19 cellular contexts compared by ENCODE assay signal in the genomic region with DNA sequence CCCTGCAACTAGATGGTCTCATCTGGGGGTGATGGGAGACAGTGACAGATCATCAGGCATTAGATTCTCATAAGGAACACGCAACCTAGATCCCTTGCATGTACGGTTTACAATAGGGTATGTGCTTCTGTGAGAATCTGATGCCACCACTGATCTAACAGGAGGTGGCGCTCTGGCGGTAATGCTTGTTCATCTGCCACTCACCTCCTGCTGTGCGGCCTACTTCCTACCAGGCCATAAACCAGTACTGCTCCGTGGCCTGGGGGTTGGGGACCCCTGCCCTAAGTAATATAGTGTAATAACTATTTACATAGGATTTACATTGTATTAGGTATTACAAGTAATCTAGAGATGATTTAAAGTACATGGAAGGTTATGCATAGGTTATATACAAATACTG.
DNase-seq lines count a peak whose midpoint lies in the region; ATAC-seq and TF ChIP-seq lines count a peak whose summit lies in the region.
"Had no signal": no experiment of that assay in that cellular context is flagged by ENCODE, and none has a peak within 500 bp of the region (broad histone marks: within the 10 kb centered on the region; RNA-seq: fewer than 3 reads in every experiment).

No MANE protein-coding gene starts in this region.

- H3K4me3 ChIP-seq in GM23338 = no peak overlapping the region
- H3K4me3 ChIP-seq in effector memory CD4-positive, alpha-beta T cell (ENCODE audit: insufficient read depth, low read depth, low read length, poor library complexity, severe bottlenecking) = no peak overlapping the region
- H3K4me3 ChIP-seq: psoas muscle, vagina had no signal

- TF ChIP-seq CTCF in 22Rv1 (IDR thresholded peaks at IDR 0.05) (peak; percentile 54), GM12873 (IDR thresholded peaks at IDR 0.05; ENCODE audit: insufficient read depth, low read depth, low read length, missing control alignments) (peak; percentile 53), GM23338 (conservative IDR thresholded peaks at IDR 0.05; ENCODE audit: low read depth in 2 of 2) (peak; percentile 46 to 64)

- H3K9me2 ChIP-seq in GM23338 (ENCODE audit: insufficient read depth) = no peaks in the 10 kb centered on the region

- H2AFZ ChIP-seq in GM23338 = no peak overlapping the region

- peaks cover 17% of the 10 kb centered on the region; the same call in 2 of the 3 replicates for H3K9me3 Mint-ChIP-seq in GM23338
- H3K9me3 Mint-ChIP-seq: memory B cell; stimulated activated naive CD8-positive, alpha-beta T cell treated with anti-CD3 and anti-CD28 coated beads, Interleukin-15, amount 100 ng/mL, for 72 hours had no signal

- H4K20me1 ChIP-seq in GM23338 (replicated peaks; ENCODE audit: insufficient read depth) = 0 out of 2 replicates have a peak, but pooled peaks cover 3% of the 10 kb centered on the region

- no peak for ATAC-seq in GM23338
- ATAC-seq in GM18873 (IDR thresholded peaks at IDR 0.05; ENCODE audit: low FRiP score, unreplicated experiment) = no peak
- ATAC-seq: psoas muscle; stimulated activated naive CD8-positive, alpha-beta T cell treated with anti-CD3 and anti-CD28 coated beads, Interleukin-15, amount 100 ng/mL, for 72 hours; T-helper 17 cell had no signal

- H3K4me1 Mint-ChIP-seq in GM23338 = peaks cover 7% of the 10 kb centered on the region; the same call in 1 of the 3 replicates
- H3K4me1 Mint-ChIP-seq: memory B cell; nephron; stimulated activated naive CD8-positive, alpha-beta T cell treated with anti-CD3 and anti-CD28 coated beads, Interleukin-15, amount 100 ng/mL, for 72 hours; T-helper 17 cell had no signal

- peaks cover 2% of the 10 kb centered on the region for H3K27me3 Mint-ChIP-seq in GM23338 (ENCODE audit: insufficient read depth, low read depth, poor library complexity)
- H3K27me3 Mint-ChIP-seq: memory B cell; stimulated activated naive CD8-positive, alpha-beta T cell treated with anti-CD3 and anti-CD28 coated beads, Interleukin-15, amount 100 ng/mL, for 72 hours had no signal

- H3K36me3 Mint-ChIP-seq in GM23338 (ENCODE audit: low read depth) = peaks cover 17% of the 10 kb centered on the region; the same call in 2 of the 3 replicates
- H3K36me3 Mint-ChIP-seq: memory B cell had no signal

- H3K27ac ChIP-seq in 22Rv1 (no peak overlapping the region), GM23338 (ENCODE audit: low read depth) (no peak overlapping the region)
- no peak overlapping the region for H3K27ac ChIP-seq in effector memory CD4-positive, alpha-beta T cell (ENCODE audit: insufficient read depth, low read length, poor library complexity, severe bottlenecking)
- H3K27ac ChIP-seq: psoas muscle, vagina had no signal

- H3F3A ChIP-seq in GM23338 (replicated peaks; ENCODE audit: low read depth) = no peaks in the 10 kb centered on the region

- 0 out of 2 replicates have a peak, but pooled peaks cover 6% of the 10 kb centered on the region for H3K4me1 ChIP-seq in GM23338 (ENCODE audit: insufficient read depth)
- H3K4me1 ChIP-seq in effector memory CD4-positive, alpha-beta T cell (ENCODE audit: control insufficient read depth, insufficient read depth, low read length, poor library complexity, severe bottlenecking) = no peaks in the 10 kb centered on the region

- no peak overlapping the region for H3K4me2 ChIP-seq in GM23338

- H3K9me3 ChIP-seq in effector memory CD4-positive, alpha-beta T cell (ENCODE audit: control insufficient read depth, low read length) = no peaks in the 10 kb centered on the region
- H3K9me3 ChIP-seq: Caco-2, psoas muscle, vagina had no signal

- H3K4me3 Mint-ChIP-seq in GM23338 = no peak overlapping the region
- H3K4me3 Mint-ChIP-seq: memory B cell; nephron; stimulated activated naive CD8-positive, alpha-beta T cell treated with anti-CD3 and anti-CD28 coated beads, Interleukin-15, amount 100 ng/mL, for 72 hours; T-helper 17 cell had no signal

- DNase-seq in GM23338 (ENCODE audit: low spot score) (peak; percentile 57), RPMI8226 (peak; percentile 28), NCI-H1105 treated with DMSO at 0.1 percent for 48 hours (lab: John Stamatoyannopoulos, UW) (no peak), NCI-H2171 (lab: John Stamatoyannopoulos, UW) (no peak)
- no peak for DNase-seq in effector memory CD4-positive, alpha-beta T cell
- DNase-seq: activated CD4-positive, alpha-beta T cell treated with anti-CD3 and anti-CD28 coated beads for 1 hour; Caco-2; dermis blood vessel endothelial cell; GDM1; NCI-H1417; psoas muscle; stimulated activated naive CD8-positive, alpha-beta T cell treated with anti-CD3 and anti-CD28 coated beads, Interleukin-15, amount 100 ng/mL, for 72 hours; T-helper 17 cell had no signal

- H3K36me3 ChIP-seq in GM23338 (ENCODE audit: insufficient read depth) = no peaks in the 10 kb centered on the region
- no peaks in the 10 kb centered on the region for H3K36me3 ChIP-seq in effector memory CD4-positive, alpha-beta T cell (ENCODE audit: control insufficient read depth, insufficient read depth, low read length)
- H3K36me3 ChIP-seq: vagina had no signal

- H3K27ac Mint-ChIP-seq in GM23338 = no peak overlapping the region
- H3K27ac Mint-ChIP-seq: memory B cell; nephron; stimulated activated naive CD8-positive, alpha-beta T cell treated with anti-CD3 and anti-CD28 coated beads, Interleukin-15, amount 100 ng/mL, for 72 hours; T-helper 17 cell had no signal

- no peaks in the 10 kb centered on the region for H3K27me3 ChIP-seq in GM23338 (ENCODE audit: insufficient read depth)
- no peaks in the 10 kb centered on the region for H3K27me3 ChIP-seq in effector memory CD4-positive, alpha-beta T cell (replicated peaks; ENCODE audit: control insufficient read depth, insufficient read depth, low read length, poor library complexity, severe bottlenecking)
- H3K27me3 ChIP-seq: vagina had no signal

- peaks cover 68% of the 10 kb centered on the region for H3K79me2 ChIP-seq in GM23338 (replicated peaks; ENCODE audit: insufficient read depth)

TF ChIP-seq in GM23338, 12 proteins besides CTCF, POLR2A, EP300 and RAD21 (continues in another document):
- TF ChIP-seq, protein P1, sequence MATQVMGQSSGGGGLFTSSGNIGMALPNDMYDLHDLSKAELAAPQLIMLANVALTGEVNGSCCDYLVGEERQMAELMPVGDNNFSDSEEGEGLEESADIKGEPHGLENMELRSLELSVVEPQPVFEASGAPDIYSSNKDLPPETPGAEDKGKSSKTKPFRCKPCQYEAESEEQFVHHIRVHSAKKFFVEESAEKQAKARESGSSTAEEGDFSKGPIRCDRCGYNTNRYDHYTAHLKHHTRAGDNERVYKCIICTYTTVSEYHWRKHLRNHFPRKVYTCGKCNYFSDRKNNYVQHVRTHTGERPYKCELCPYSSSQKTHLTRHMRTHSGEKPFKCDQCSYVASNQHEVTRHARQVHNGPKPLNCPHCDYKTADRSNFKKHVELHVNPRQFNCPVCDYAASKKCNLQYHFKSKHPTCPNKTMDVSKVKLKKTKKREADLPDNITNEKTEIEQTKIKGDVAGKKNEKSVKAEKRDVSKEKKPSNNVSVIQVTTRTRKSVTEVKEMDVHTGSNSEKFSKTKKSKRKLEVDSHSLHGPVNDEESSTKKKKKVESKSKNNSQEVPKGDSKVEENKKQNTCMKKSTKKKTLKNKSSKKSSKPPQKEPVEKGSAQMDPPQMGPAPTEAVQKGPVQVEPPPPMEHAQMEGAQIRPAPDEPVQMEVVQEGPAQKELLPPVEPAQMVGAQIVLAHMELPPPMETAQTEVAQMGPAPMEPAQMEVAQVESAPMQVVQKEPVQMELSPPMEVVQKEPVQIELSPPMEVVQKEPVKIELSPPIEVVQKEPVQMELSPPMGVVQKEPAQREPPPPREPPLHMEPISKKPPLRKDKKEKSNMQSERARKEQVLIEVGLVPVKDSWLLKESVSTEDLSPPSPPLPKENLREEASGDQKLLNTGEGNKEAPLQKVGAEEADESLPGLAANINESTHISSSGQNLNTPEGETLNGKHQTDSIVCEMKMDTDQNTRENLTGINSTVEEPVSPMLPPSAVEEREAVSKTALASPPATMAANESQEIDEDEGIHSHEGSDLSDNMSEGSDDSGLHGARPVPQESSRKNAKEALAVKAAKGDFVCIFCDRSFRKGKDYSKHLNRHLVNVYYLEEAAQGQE (IDR thresholded peaks at IDR 0.05; ENCODE audit: unreplicated experiment) = no peak
- TF ChIP-seq CREB1 (CRISPR knock-in tag; IDR thresholded peaks at IDR 0.05; ENCODE audit: low read depth) (no peak), EZH2phosphoT487 (IDR thresholded peaks at IDR 0.05; ENCODE audit: unreplicated experiment) (no peak), ZNF114 (CRISPR knock-in tag; IDR thresholded peaks at IDR 0.05) (no peak), EZH2 (IDR thresholded peaks at IDR 0.05; ENCODE audit: low read depth, unreplicated experiment) (no peak), POLR2AphosphoS5 (IDR thresholded peaks at IDR 0.05; ENCODE audit: low read depth) (no peak), STAT1 (IDR thresholded peaks at IDR 0.05; ENCODE audit: unreplicated experiment) (no peak), NANOG (IDR thresholded peaks at IDR 0.05; ENCODE audit: borderline replicate concordance) (no peak)
- TF ChIP-seq, protein P2, sequence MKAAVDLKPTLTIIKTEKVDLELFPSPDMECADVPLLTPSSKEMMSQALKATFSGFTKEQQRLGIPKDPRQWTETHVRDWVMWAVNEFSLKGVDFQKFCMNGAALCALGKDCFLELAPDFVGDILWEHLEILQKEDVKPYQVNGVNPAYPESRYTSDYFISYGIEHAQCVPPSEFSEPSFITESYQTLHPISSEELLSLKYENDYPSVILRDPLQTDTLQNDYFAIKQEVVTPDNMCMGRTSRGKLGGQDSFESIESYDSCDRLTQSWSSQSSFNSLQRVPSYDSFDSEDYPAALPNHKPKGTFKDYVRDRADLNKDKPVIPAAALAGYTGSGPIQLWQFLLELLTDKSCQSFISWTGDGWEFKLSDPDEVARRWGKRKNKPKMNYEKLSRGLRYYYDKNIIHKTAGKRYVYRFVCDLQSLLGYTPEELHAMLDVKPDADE (IDR thresholded peaks at IDR 0.05) = no peak

Comparison
In these comparisons a context has a peak if more than half of its experiments do, and no peak if none do; other contexts are left out.
1. DNase-seq: peak in GM23338 (single experiment) and RPMI8226 (single experiment); none in effector memory CD4-positive, alpha-beta T cell (0 of 3), NCI-H1105 treated with DMSO at 0.1 percent for 48 hours (single experiment) and NCI-H2171 (single experiment).
2. Peak in every context shown above with its lines, with median percentiles within 50 percentile points of each other: CTCF ChIP-seq.